ENCODE assay signal across 7 cellular contexts in genomic region chr2:47016172-47016913, GRCh38.
DNase-seq lines count a peak whose midpoint lies in the region; ATAC-seq, FAIRE-seq and TF ChIP-seq lines count a peak whose summit lies in the region.

No MANE protein-coding gene starts in this region.

- H3K9me3 ChIP-seq in neural progenitor cell (ENCODE audit: low read depth), result no peaks in the 10 kb centered on the region
- no peaks in the 10 kb centered on the region for H3K9me3 ChIP-seq in effector memory CD4-positive, alpha-beta T cell (ENCODE audit: control insufficient read depth, low read length)

- no peaks in the 10 kb centered on the region for H3K4me1 ChIP-seq in neural progenitor cell
- H3K4me1 ChIP-seq in effector memory CD4-positive, alpha-beta T cell (ENCODE audit: control insufficient read depth, insufficient read depth, low read length, poor library complexity, severe bottlenecking), result no peaks in the 10 kb centered on the region

- H3K9me3 Mint-ChIP-seq in neural progenitor cell, result no peaks in the 10 kb centered on the region
- no peaks in the 10 kb centered on the region for H3K9me3 Mint-ChIP-seq in stimulated activated naive CD8-positive, alpha-beta T cell treated with anti-CD3 and anti-CD28 coated beads, Interleukin-15, amount 100 ng/mL, for 72 hours

- H3K36me3 Mint-ChIP-seq in neural progenitor cell, result peaks cover 14% of the 10 kb centered on the region

- H3F3A ChIP-seq in neural progenitor cell (ENCODE audit: low read depth), result no peaks in the 10 kb centered on the region

- H3K36me3 ChIP-seq in neural progenitor cell, result no peaks in the 10 kb centered on the region
- H3K36me3 ChIP-seq in effector memory CD4-positive, alpha-beta T cell (ENCODE audit: control insufficient read depth, insufficient read depth, low read length), result peaks cover 54% of the 10 kb centered on the region

- H3K27me3 Mint-ChIP-seq in neural progenitor cell (ENCODE audit: insufficient read depth, low read depth), result peaks cover 12% of the 10 kb centered on the region
- H3K27me3 Mint-ChIP-seq in stimulated activated naive CD8-positive, alpha-beta T cell treated with anti-CD3 and anti-CD28 coated beads, Interleukin-15, amount 100 ng/mL, for 72 hours, result no peaks in the 10 kb centered on the region

- H3K4me3 ChIP-seq in HFF-Myc (replicated peaks; ENCODE audit: low read depth, low read length) (no peak overlapping the region), epithelial cell of esophagus (ENCODE audit: low read length) (no peak overlapping the region), neural progenitor cell (no peak overlapping the region)
- H3K4me3 ChIP-seq in effector memory CD4-positive, alpha-beta T cell (ENCODE audit: insufficient read depth, low read depth, low read length, poor library complexity, severe bottlenecking), result no peak overlapping the region

- no peak overlapping the region for H3K27ac ChIP-seq in neural progenitor cell
- no peak overlapping the region for H3K27ac ChIP-seq in effector memory CD4-positive, alpha-beta T cell (ENCODE audit: insufficient read depth, low read length, poor library complexity, severe bottlenecking)

- no peaks in the 10 kb centered on the region for H3K79me2 ChIP-seq in neural progenitor cell (ENCODE audit: low read depth)

- H2AFZ ChIP-seq in neural progenitor cell (replicated peaks), result no peak overlapping the region

- no peak overlapping the region for H3K4me2 ChIP-seq in neural progenitor cell

- peaks cover 28% of the 10 kb centered on the region for H3K4me1 Mint-ChIP-seq in neural progenitor cell
- peaks cover 17% of the 10 kb centered on the region for H3K4me1 Mint-ChIP-seq in stimulated activated naive CD8-positive, alpha-beta T cell treated with anti-CD3 and anti-CD28 coated beads, Interleukin-15, amount 100 ng/mL, for 72 hours

- FAIRE-seq in RCC 7860 (lab: Jason Lieb, UNC), result no peak

- no peaks in the 10 kb centered on the region for H4K20me1 ChIP-seq in neural progenitor cell (ENCODE audit: low read depth)

- peak overlapping the region; percentile 50 for H3K27ac Mint-ChIP-seq in neural progenitor cell
- H3K27ac Mint-ChIP-seq in stimulated activated naive CD8-positive, alpha-beta T cell treated with anti-CD3 and anti-CD28 coated beads, Interleukin-15, amount 100 ng/mL, for 72 hours, result no peak overlapping the region

- DNase-seq in HFF-Myc (ENCODE audit: extremely low read depth, low read depth) (peak; percentile 80), RCC 7860 (ENCODE audit: low spot score) (peak; percentile 67), epithelial cell of esophagus (ENCODE audit: low read depth) (peak; percentile 87), neural progenitor cell (ENCODE audit: low spot score) (peak; percentile 51)
- no peak for DNase-seq in effector memory CD4-positive, alpha-beta T cell
- DNase-seq in stimulated activated naive CD8-positive, alpha-beta T cell treated with anti-CD3 and anti-CD28 coated beads, Interleukin-15, amount 100 ng/mL, for 72 hours, result no peak

- ATAC-seq in HG02588 (IDR thresholded peaks at IDR 0.05; ENCODE audit: unreplicated experiment), result no peak
- no peak for ATAC-seq in stimulated activated naive CD8-positive, alpha-beta T cell treated with anti-CD3 and anti-CD28 coated beads, Interleukin-15, amount 100 ng/mL, for 72 hours

- peak; percentile 22 for TF ChIP-seq CTCF in HFF-Myc (IDR thresholded peaks at IDR 0.05; ENCODE audit: low read depth, low read length, missing control alignments)
- TF ChIP-seq CTCF in epithelial cell of esophagus (IDR thresholded peaks at IDR 0.05; ENCODE audit: insufficient read depth, low read depth, low read length, missing control alignments), result peak; percentile 30
- no peak for TF ChIP-seq CTCF in neural progenitor cell (IDR thresholded peaks at IDR 0.05)

- no peak overlapping the region for H3K4me3 Mint-ChIP-seq in neural progenitor cell
- H3K4me3 Mint-ChIP-seq in stimulated activated naive CD8-positive, alpha-beta T cell treated with anti-CD3 and anti-CD28 coated beads, Interleukin-15, amount 100 ng/mL, for 72 hours, result no peak overlapping the region

- no peak overlapping the region for H3K9ac ChIP-seq in neural progenitor cell

- H3K27me3 ChIP-seq in neural progenitor cell, result no peaks in the 10 kb centered on the region
- H3K27me3 ChIP-seq in effector memory CD4-positive, alpha-beta T cell (replicated peaks; ENCODE audit: control insufficient read depth, insufficient read depth, low read length, poor library complexity, severe bottlenecking), result no peaks in the 10 kb centered on the region

Comparison
In these comparisons a context has a peak if more than half of its experiments do, and no peak if none do; other contexts are left out.
1. DNase-seq: peak in HFF-Myc (single experiment), RCC 7860 (single experiment), epithelial cell of esophagus (single experiment) and neural progenitor cell (single experiment); none in effector memory CD4-positive, alpha-beta T cell (0 of 3) and stimulated activated naive CD8-positive, alpha-beta T cell treated with anti-CD3 and anti-CD28 coated beads, Interleukin-15, amount 100 ng/mL, for 72 hours (0 of 2).